In genomic region chr17:17813725-17814095, GRCh38 we compare ENCODE assay signal across 17 cellular contexts.
"Had no signal": no experiment of that assay in that cellular context is flagged by ENCODE, and none has a peak within 500 bp of the region (broad histone marks: within the 10 kb centered on the region; RNA-seq: fewer than 3 reads in every experiment).

No MANE protein-coding gene starts in this region.

- H3K27ac Mint-ChIP-seq: activated naive CD4-positive, alpha-beta T cell treated with anti-CD3 and anti-CD28 coated beads for 36 hours; stimulated activated naive CD8-positive, alpha-beta T cell treated with anti-CD3 and anti-CD28 coated beads, Interleukin-15, Interleukin-2, amounts not matched to agents 100 ng/mL and 50 ng/mL, for 24 hours; T-helper 1 cell treated with Interleukin-12 subunit alpha and Interleukin-12 subunit beta and Interleukin-4 antibody, amounts not matched to agents 30 μg/mL and 1 μg/mL, for 36 hours had no signal

- H3K4me3 Mint-ChIP-seq: activated CD4-positive, alpha-beta memory T cell treated with anti-CD3 and anti-CD28 coated beads for 36 hours; activated naive CD4-positive, alpha-beta T cell treated with anti-CD3 and anti-CD28 coated beads for 36 hours; naive thymus-derived CD4-positive, alpha-beta T cell; stimulated activated naive CD8-positive, alpha-beta T cell treated with anti-CD3 and anti-CD28 coated beads, Interleukin-15, Interleukin-2, amounts not matched to agents 100 ng/mL and 50 ng/mL, for 24 hours; T-helper 1 cell treated with Interleukin-12 subunit alpha and Interleukin-12 subunit beta and Interleukin-4 antibody, amounts not matched to agents 30 μg/mL and 1 μg/mL, for 36 hours had no signal

- ATAC-seq: body of pancreas; lower lobe of right lung; naive thymus-derived CD4-positive, alpha-beta T cell had no signal

- H3K9me3 Mint-ChIP-seq: activated CD4-positive, alpha-beta memory T cell treated with anti-CD3 and anti-CD28 coated beads for 36 hours; activated naive CD4-positive, alpha-beta T cell treated with anti-CD3 and anti-CD28 coated beads for 36 hours; stimulated activated naive CD8-positive, alpha-beta T cell treated with anti-CD3 and anti-CD28 coated beads, Interleukin-15, Interleukin-2, amounts not matched to agents 100 ng/mL and 50 ng/mL, for 24 hours; T-helper 1 cell treated with Interleukin-12 subunit alpha and Interleukin-12 subunit beta and Interleukin-4 antibody, amounts not matched to agents 30 μg/mL and 1 μg/mL, for 36 hours had no signal

- H3K9me3 ChIP-seq: body of pancreas, lower lobe of right lung, suprapubic skin, transverse colon had no signal

- H3K4me3 ChIP-seq: body of pancreas, lower lobe of right lung, suprapubic skin, transverse colon had no signal

- H3K27me3 ChIP-seq: body of pancreas, suprapubic skin, transverse colon had no signal

- H3K27ac ChIP-seq: lower lobe of right lung, suprapubic skin, transverse colon had no signal

- DNase-seq: activated CD4-positive, alpha-beta memory T cell treated with anti-CD3 and anti-CD28 coated beads for 36 hours; activated CD4-positive, alpha-beta T cell treated with anti-CD3 and anti-CD28 coated beads for 48 hours; activated CD4-positive, CD25-positive, alpha-beta regulatory T cell; activated effector memory CD4-positive, alpha-beta T cell treated with Interleukin-2 at 50 U/mL for 16 hours; activated naive CD4-positive, alpha-beta T cell treated with anti-CD3 and anti-CD28 coated beads for 36 hours; activated T-cell treated with anti-CD3 and anti-CD28 coated beads, Interleukin-2, amount 50 U/mL, for 48 hours; body of pancreas; effector CD4-positive, alpha-beta T cell; foreskin fibroblast; lower lobe of right lung; naive thymus-derived CD4-positive, alpha-beta T cell; stimulated activated CD4-positive, alpha-beta T cell treated with anti-CD3 and anti-CD28 coated beads, Interleukin-4, amount 100 ng/mL, for 4 hours; T1000; transverse colon had no signal

- H3K27me3 Mint-ChIP-seq: activated CD4-positive, alpha-beta memory T cell treated with anti-CD3 and anti-CD28 coated beads for 36 hours; naive thymus-derived CD4-positive, alpha-beta T cell; stimulated activated naive CD8-positive, alpha-beta T cell treated with anti-CD3 and anti-CD28 coated beads, Interleukin-15, Interleukin-2, amounts not matched to agents 100 ng/mL and 50 ng/mL, for 24 hours had no signal
